Comparison of ENCODE assay signal across 1 cellular context in genomic region chr10:31063839-31064238, GRCh38.
TF ChIP-seq lines count a peak whose summit lies in the region.

No MANE protein-coding gene starts in this region.

TF ChIP-seq in H1, 55 proteins besides CTCF, POLR2A, EP300 and RAD21:
- TF ChIP-seq TCF12 (IDR thresholded peaks at IDR 0.05; ENCODE audit: low read depth, low read length) (no peak), CHD7 (IDR thresholded peaks at IDR 0.05; ENCODE audit: insufficient replicate concordance, low read length) (no peak), RBBP5 (IDR thresholded peaks at IDR 0.05; ENCODE audit: borderline replicate concordance, low read depth, low read length) (no peak), GABPA (IDR thresholded peaks at IDR 0.05; ENCODE audit: borderline replicate concordance, insufficient read depth, low read length) (no peak), CREB1 (IDR thresholded peaks at IDR 0.05) (no peak), CHD2 (IDR thresholded peaks at IDR 0.05; ENCODE audit: low read length) (no peak), GTF2F1 (IDR thresholded peaks at IDR 0.05; ENCODE audit: borderline replicate concordance, low read depth, low read length) (no peak), KDM4A (IDR thresholded peaks at IDR 0.05; ENCODE audit: low read depth, low read length, severe bottlenecking) (no peak), CHD1 (IDR thresholded peaks at IDR 0.05; ENCODE audit: low read depth, low read length) (no peak), SP2 (IDR thresholded peaks at IDR 0.05; ENCODE audit: low read length) (no peak)
